In the genomic region with DNA sequence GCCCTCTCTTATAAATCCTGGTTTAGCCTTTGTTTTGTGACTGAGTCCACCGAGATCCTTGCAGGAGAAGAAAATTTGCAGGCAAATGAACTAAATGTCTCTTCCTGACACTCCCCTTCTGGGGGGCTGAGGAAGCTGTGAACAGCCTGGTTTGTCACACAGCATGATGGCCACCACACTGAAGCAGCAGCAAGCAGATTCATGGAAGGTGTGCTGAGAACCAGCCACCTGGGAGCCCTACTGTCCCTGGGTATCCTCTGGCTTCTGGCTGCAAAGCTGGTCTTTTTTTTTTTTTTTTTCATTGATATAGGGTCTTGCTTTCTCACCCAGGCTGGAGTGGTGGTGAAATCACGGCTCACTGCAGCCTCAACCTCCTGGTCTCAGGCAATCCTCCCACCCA, we compare ENCODE assay signal across 30 cellular contexts. TPM values are rescaled to one million over a fixed set of nuclear protein-coding genes. Genes with fewer than 3 reads are reported as not detected.
"Had no signal": no experiment of that assay in that cellular context is flagged by ENCODE, and none has a peak within 500 bp of the region (broad histone marks: within the 10 kb centered on the region; RNA-seq: fewer than 3 reads in every experiment).

No MANE protein-coding gene starts in this region.

- H3K4me3 ChIP-seq: SK-N-MC had no signal

- H3K27me3 Mint-ChIP-seq: activated CD4-positive, alpha-beta memory T cell treated with anti-CD3 and anti-CD28 coated beads for 36 hours had no signal

- H3K9me3 Mint-ChIP-seq: activated CD4-positive, alpha-beta memory T cell treated with anti-CD3 and anti-CD28 coated beads for 36 hours; activated naive CD4-positive, alpha-beta T cell treated with anti-CD3 and anti-CD28 coated beads, Interleukin-2, amount 50 U/mL, for 72 hours; activated T-cell treated with anti-CD3 and anti-CD28 coated beads, Interleukin-2, amount 50 U/mL, for 4 hours; T-cell had no signal

- H3K36me3 Mint-ChIP-seq: activated CD4-positive, alpha-beta memory T cell treated with anti-CD3 and anti-CD28 coated beads for 36 hours; activated naive CD4-positive, alpha-beta T cell treated with anti-CD3 and anti-CD28 coated beads, Interleukin-2, amount 50 U/mL, for 72 hours; T-cell had no signal

- ATAC-seq: activated naive CD4-positive, alpha-beta T cell treated with anti-CD3 and anti-CD28 coated beads, Interleukin-2, amount 50 U/mL, for 72 hours; activated T-cell treated with anti-CD3 and anti-CD28 coated beads, Interleukin-2, amount 50 U/mL, for 4 hours; Right ventricle myocardium inferior; T-cell had no signal

- H3K4me2 ChIP-seq: KMS-11 had no signal

- DNase-seq: activated CD4-positive, alpha-beta memory T cell treated with anti-CD3 and anti-CD28 coated beads for 36 hours; activated CD4-positive, alpha-beta T cell treated with anti-CD3 and anti-CD28 coated beads for 48 hours; activated CD8-positive, alpha-beta memory T cell treated with anti-CD3 and anti-CD28 coated beads for 24 hours; activated effector memory CD4-positive, alpha-beta T cell treated with anti-CD3 and anti-CD28 coated beads, Interleukin-2, amount 50 U/mL, for 16 hours; activated naive CD4-positive, alpha-beta T cell treated with Interleukin-2 at 50 U/mL for 16 hours; activated T-cell treated with anti-CD3 and anti-CD28 coated beads, Interleukin-2, amount 50 U/mL, for 4 hours; anterior cingulate cortex; cerebellar nuclear complex; MM.1S; NCI-H1105 treated with DMSO at 0.1 percent for 48 hours; NCI-H1436 treated with DMSO at 0.1 percent for 48 hours; NCI-H187; NCI-H2081 treated with DMSO at 0.1 percent for 48 hours; NCI-H2171; NCI-H2227 treated with DMSO at 0.1 percent for 48 hours; NCI-H446 treated with DMSO at 0.1 percent for 48 hours; NCI-H524 treated with DMSO at 0.1 percent for 48 hours; NCI-H82; RPMI8226; T-cell; T-helper 2 cell; T1000 had no signal

- H3K27ac Mint-ChIP-seq: activated CD4-positive, alpha-beta memory T cell treated with anti-CD3 and anti-CD28 coated beads for 36 hours; T-cell had no signal

- H3K4me3 Mint-ChIP-seq: activated CD4-positive, alpha-beta memory T cell treated with anti-CD3 and anti-CD28 coated beads for 36 hours; activated T-cell treated with anti-CD3 and anti-CD28 coated beads, Interleukin-2, amount 50 U/mL, for 4 hours; T-cell had no signal

- H3K9ac ChIP-seq: KMS-11 had no signal

- H3K27ac ChIP-seq: KMS-11, SK-N-MC had no signal

- FAIRE-seq: colon, TTC549 had no signal

RNA-seq across cellular contexts. Expression of gene CCER2, which starts 30.0 kb away (rescaled TPM):
- total RNA-seq: cardiac septum, Right ventricle myocardium inferior had no signal

RNA-seq across cellular contexts. Expression of gene FBXO17, which starts 33.6 kb away (rescaled TPM):
- total RNA-seq: activated CD4-positive, alpha-beta memory T cell treated with anti-CD3 and anti-CD28 coated beads for 36 hours; OCI-LY7 had no signal
